32 cellular contexts compared by ENCODE assay signal in the genomic region with DNA sequence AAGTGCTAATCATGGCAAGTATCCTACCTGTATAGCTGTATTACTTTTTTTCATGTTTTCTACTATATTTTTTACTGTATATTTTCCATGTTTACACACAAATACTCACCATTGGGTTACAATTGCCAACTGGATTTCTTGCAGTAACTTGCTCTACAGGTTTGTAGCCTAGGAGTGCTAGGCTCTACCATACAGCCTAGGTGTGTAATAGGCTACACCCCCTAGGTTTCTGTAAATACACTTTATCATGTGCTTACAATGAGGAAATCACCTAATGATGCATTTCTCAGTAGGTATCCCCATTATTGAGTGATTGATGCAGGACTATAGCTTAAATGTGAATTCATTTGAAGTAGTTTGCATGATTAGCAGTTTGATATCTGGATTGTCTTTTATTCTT. TPM values are rescaled to one million over a fixed set of nuclear protein-coding genes. Genes with fewer than 3 reads are reported as not detected.
"Had no signal": no experiment of that assay in that cellular context is flagged by ENCODE, and none has a peak within 500 bp of the region (broad histone marks: within the 10 kb centered on the region; RNA-seq: fewer than 3 reads in every experiment).

No MANE protein-coding gene starts in this region.

- ATAC-seq: activated CD8-positive, alpha-beta T cell treated with anti-CD3 and anti-CD28 coated beads for 36 hours; activated T-cell treated with anti-CD3 and anti-CD28 coated beads, Interleukin-2, amount 50 U/mL, for 4 hours; activated T-helper 17 cell treated with anti-CD3 and anti-CD28 coated beads, Interleukin-2, amount 50 U/mL, for 72 hours; gastroesophageal sphincter; WTC11 had no signal

- H3K4me3 ChIP-seq: esophagus muscularis mucosa, gastroesophageal sphincter had no signal

- DNase-seq: activated CD4-positive, alpha-beta T cell treated with anti-CD3 and anti-CD28 coated beads for 1 hour; activated CD4-positive, alpha-beta T cell treated with anti-CD3 and anti-CD28 coated beads for 4 hours; activated CD4-positive, alpha-beta T cell treated with anti-CD3 and anti-CD28 coated beads, Interleukin-2, amount 10 ng/mL, durations not matched to agents 7 days and 5 days; activated CD4-positive, alpha-beta T cell treated with anti-CD3 and anti-CD28 coated beads, Interleukin-2, amount 50 U/mL, for 4 hours; activated CD8-positive, alpha-beta memory T cell treated with anti-CD3 and anti-CD28 coated beads for 24 hours; activated CD8-positive, alpha-beta T cell treated with anti-CD3 and anti-CD28 coated beads for 36 hours; activated effector memory CD4-positive, alpha-beta T cell treated with Interleukin-2 at 50 U/mL for 16 hours; activated gamma-delta T cell treated with Interleukin-2 at 50 U/mL for 16 hours; activated naive CD4-positive, alpha-beta T cell treated with anti-CD3 and anti-CD28 coated beads, Interleukin-2, amount 50 U/mL, for 16 hours; activated naive CD4-positive, alpha-beta T cell treated with Interleukin-2 at 50 U/mL for 16 hours; activated T-cell treated with anti-CD3 and anti-CD28 coated beads, Interleukin-2, amount 50 U/mL, for 4 hours; amniotic stem cell; anterior cingulate cortex; brain microvascular endothelial cell; caudate nucleus; cortex of kidney; dermis blood vessel endothelial cell; effector CD4-positive, alpha-beta T cell; erythroblast; foreskin melanocyte; T-helper 2 cell had no signal

- FAIRE-seq: astrocyte, colon, endometrium had no signal

RNA-seq across cellular contexts. Expression of a gene that starts 10.5 kb away (rescaled TPM):
- total RNA-seq: activated CD4-positive, alpha-beta T cell treated with anti-CD3 and anti-CD28 coated beads, Interleukin-2, amount 10 ng/mL, durations not matched to agents 7 days and 5 days; activated CD8-positive, alpha-beta T cell treated with anti-CD3 and anti-CD28 coated beads for 36 hours; activated T-cell treated with anti-CD3 and anti-CD28 coated beads, Interleukin-2, amount 50 U/mL, for 4 hours; activated T-helper 17 cell treated with anti-CD3 and anti-CD28 coated beads, Interleukin-2, amount 50 U/mL, for 72 hours; astrocyte; chondrocyte; dermis blood vessel endothelial cell; endothelial cell of umbilical vein; esophagus muscularis mucosa; gastroesophageal sphincter; glomerular endothelial cell; T-helper 1 cell treated with Interleukin-12 subunit alpha and Interleukin-12 subunit beta and Interleukin-4 antibody, amounts not matched to agents 30 ng/mL and 1 ng/mL, for 36 hours had no signal

RNA-seq across cellular contexts. Expression of a gene that starts 43.4 kb away (rescaled TPM):
- total RNA-seq: chondrocyte, glomerular endothelial cell had no signal
